In the genomic region with DNA sequence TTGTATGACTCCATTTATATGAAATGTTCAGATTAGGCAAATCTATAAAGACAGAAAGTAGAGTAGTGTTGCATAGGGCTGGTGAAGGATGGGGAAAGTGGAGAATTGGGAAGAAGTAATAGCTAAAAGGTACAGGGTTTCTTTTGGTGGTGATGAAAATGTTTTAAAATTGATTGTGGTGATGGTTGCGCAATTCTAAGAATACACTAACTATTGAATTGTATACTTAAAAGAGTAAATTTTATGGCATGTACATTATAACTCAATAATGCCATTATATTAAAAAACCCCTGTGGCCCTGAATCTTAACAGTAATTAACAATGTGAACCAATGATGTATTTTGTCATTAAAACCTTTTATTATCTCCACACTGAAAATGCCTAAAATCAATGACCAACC, we compare ENCODE assay signal across 32 cellular contexts. TPM values are rescaled to one million over a fixed set of nuclear protein-coding genes. Genes with fewer than 3 reads are reported as not detected.
DNase-seq lines count a peak whose midpoint lies in the region; ATAC-seq, FAIRE-seq and TF ChIP-seq lines count a peak whose summit lies in the region.
"Had no signal": no experiment of that assay in that cellular context is flagged by ENCODE, and none has a peak within 500 bp of the region (broad histone marks: within the 10 kb centered on the region; RNA-seq: fewer than 3 reads in every experiment).

No MANE protein-coding gene starts in this region.

- H3K36me3 ChIP-seq in K562 (ENCODE audit: control insufficient read depth, insufficient read depth, low read length) = no peaks in the 10 kb centered on the region
- H3K36me3 ChIP-seq in H1 (ENCODE audit: control insufficient read depth in 2 of 4, insufficient read depth in 4 of 4, low read length in 3 of 4) = no peaks in the 10 kb centered on the region
- H3K36me3 ChIP-seq in small intestine (ENCODE audit: control insufficient read depth in 2 of 2, insufficient read depth in 2 of 2, low read length in 2 of 2) = no peaks in the 10 kb centered on the region
- H3K36me3 ChIP-seq: BE2C; BLaER1; BLaER1 treated with 17β-estradiol and CSF1 and Interleukin-3, amounts not matched to agents 10 nM and 100 nM had no signal

- no peak overlapping the region for H2BK120ac ChIP-seq in H1 (replicated peaks; ENCODE audit: low read depth, low read length)

- no peak overlapping the region for H3K18ac ChIP-seq in H1 (ENCODE audit: extremely low read depth, low read length)

- ATAC-seq in A549 (no peak), K562 (no peak), HG03469 (IDR thresholded peaks at IDR 0.05; ENCODE audit: unreplicated experiment) (no peak)
- ATAC-seq: CD8-positive, alpha-beta T cell had no signal

- H3K27me3 ChIP-seq in K562 (ENCODE audit: control insufficient read depth in 2 of 2, insufficient read depth in 2 of 2, low read length in 2 of 2) (no peaks in the 10 kb centered on the region), H1 (replicated peaks in 1 of 4; ENCODE audit: control insufficient read depth in 3 of 4, extremely low read depth in 1 of 4, insufficient read depth in 3 of 4, low read length in 3 of 4) (no peaks in the 10 kb centered on the region), small intestine (ENCODE audit: control insufficient read depth in 2 of 2, insufficient read depth in 2 of 2, low read length in 2 of 2) (no peaks in the 10 kb centered on the region), dorsolateral prefrontal cortex (no peaks in the 10 kb centered on the region)
- H3K27me3 ChIP-seq: BE2C; BLaER1; BLaER1 treated with 17β-estradiol and CSF1 and Interleukin-3, amounts not matched to agents 10 nM and 100 nM had no signal

- no peaks in the 10 kb centered on the region for H3K79me1 ChIP-seq in H1 (ENCODE audit: low read depth, low read length)

- no peak for FAIRE-seq in A549 (lab: Jason Lieb, UNC)
- FAIRE-seq in K562 (lab: Jason Lieb, UNC) = no peak
- no peak for FAIRE-seq in H1 (lab: Jason Lieb, UNC)
- FAIRE-seq in small intestine (lab: Jason Lieb, UNC) = no peak
- FAIRE-seq: A204.1, D721Med had no signal

- no peak for TF ChIP-seq EP300 in A549 (IDR thresholded peaks at IDR 0.05)
- TF ChIP-seq EP300 in K562 (IDR thresholded peaks at IDR 0.05; ENCODE audit: low read length) = no peak
- no peak for TF ChIP-seq EP300 in H1 (IDR thresholded peaks at IDR 0.05; ENCODE audit: borderline replicate concordance in 1 of 2, low read depth in 2 of 2, low read length in 2 of 2)

- no peak overlapping the region for H3K9ac ChIP-seq in K562 (ENCODE audit: insufficient read depth in 1 of 2, low read depth in 2 of 2, low read length in 2 of 2)
- no peak overlapping the region for H3K9ac ChIP-seq in H1 (replicated peaks in 1 of 4; ENCODE audit: extremely low read depth in 1 of 4, low read depth in 3 of 4, low read length in 3 of 4)
- H3K9ac ChIP-seq: BLaER1; BLaER1 treated with 17β-estradiol and CSF1 and Interleukin-3, amounts not matched to agents 10 nM and 100 nM had no signal

- H4K20me1 ChIP-seq in K562 (replicated peaks; ENCODE audit: control insufficient read depth, insufficient read depth, low read length) = no peaks in the 10 kb centered on the region
- no peaks in the 10 kb centered on the region for H4K20me1 ChIP-seq in H1 (replicated peaks in 1 of 2; ENCODE audit: control insufficient read depth in 1 of 2, insufficient read depth in 2 of 2, low read length in 2 of 2)
- H4K20me1 ChIP-seq: BLaER1; BLaER1 treated with 17β-estradiol and CSF1 and Interleukin-3, amounts not matched to agents 10 nM and 100 nM had no signal

- H3K23me2 ChIP-seq in H1 (ENCODE audit: low read depth, low read length) = no peaks in the 10 kb centered on the region

- intact Hi-C loops in K562 (cut with micrococcal nuclease) (no loop called here), dorsolateral prefrontal cortex (cut with DNase I) (no loop called here)

- no peak for TF ChIP-seq POLR2A in A549 (IDR thresholded peaks at IDR 0.05; ENCODE audit: low read length)
- no peak for TF ChIP-seq POLR2A in K562 (conservative IDR thresholded peaks at IDR 0.05)
- TF ChIP-seq POLR2A in H1 (IDR thresholded peaks at IDR 0.05; ENCODE audit: control extremely low read depth in 1 of 2, low read depth in 2 of 2, low read length in 2 of 2) = no peak

- DNase-seq in A549 (ENCODE audit: low read depth in 1 of 2, low spot score in 1 of 2) = no peak
- no peak for DNase-seq in K562 (ENCODE audit: extremely low read depth in 1 of 4, low spot score in 3 of 4)
- DNase-seq in H1 (ENCODE audit: low read depth in 1 of 2, low spot score in 2 of 2) = no peak
- DNase-seq in small intestine = no peak
- no peak for DNase-seq in dorsolateral prefrontal cortex
- DNase-seq: 8988T; ACHN; AML-193; BE2C; C1 segment of cervical spinal cord; Caco-2; Calu3; CD4-positive, alpha-beta memory T cell; CD4-positive, alpha-beta T cell; CD4-positive, CD25-positive, alpha-beta regulatory T cell; CD8-positive, alpha-beta memory T cell; CD8-positive, alpha-beta T cell; COR-L47; DMS 273 treated with DMSO at 0.1 percent for 48 hours; DMS153; DMS53; DMS79; DMS79 treated with DMSO at 0.1 percent for 48 hours; DND-41; EL had no signal

- no peak overlapping the region for H3K4me2 ChIP-seq in A549
- no peak overlapping the region for H3K4me2 ChIP-seq in K562 (ENCODE audit: insufficient read depth, low read length)
- no peak overlapping the region for H3K4me2 ChIP-seq in H1 (ENCODE audit: insufficient read depth in 1 of 2, low read depth in 2 of 2, low read length in 2 of 2)
- H3K4me2 ChIP-seq: BLaER1; BLaER1 treated with 17β-estradiol and CSF1 and Interleukin-3, amounts not matched to agents 10 nM and 100 nM had no signal

- no peak overlapping the region for H2AFZ ChIP-seq in K562 (ENCODE audit: low read depth, low read length)
- no peak overlapping the region for H2AFZ ChIP-seq in H1 (ENCODE audit: low read length)

- no peak overlapping the region for H4K8ac ChIP-seq in H1 (ENCODE audit: extremely low read depth, insufficient read depth, low read length)

- H4K91ac ChIP-seq in H1 (replicated peaks; ENCODE audit: insufficient read length, low read length) = no peak overlapping the region

- no peak overlapping the region for H2BK15ac ChIP-seq in H1 (ENCODE audit: low read length)

- TF ChIP-seq CTCF in A549 (IDR thresholded peaks at IDR 0.05) (no peak), K562 (IDR thresholded peaks at IDR 0.05 in 2 of 3, conservative IDR thresholded peaks at IDR 0.05 in 1 of 3; ENCODE audit: insufficient read depth in 2 of 3, low read depth in 1 of 3, low read length in 3 of 3) (no peak), H1 (IDR thresholded peaks at IDR 0.05; ENCODE audit: control extremely low read depth in 1 of 3, insufficient read depth in 1 of 3, low read depth in 1 of 3, low read length in 3 of 3) (no peak), dorsolateral prefrontal cortex (IDR thresholded peaks at IDR 0.05 in 54 of 56, conservative IDR thresholded peaks at IDR 0.05 in 2 of 56; ENCODE audit: low read depth in 1 of 56, partially characterized antibody in 56 of 56) (no peak)

- POLR2A ChIA-PET in A549 (lab: Yijun Ruan, JAX) (no interaction called here), K562 (lab: Yijun Ruan, JAX) (no interaction called here), H1 (lab: Charles Lee; ENCODE audit: partially characterized antibody) (no interaction called here)

- H3K27ac ChIP-seq in A549 (no peak overlapping the region), K562 (ENCODE audit: extremely low read depth, low read depth, low read length) (no peak overlapping the region), H1 (ENCODE audit: low read depth, low read length) (no peak overlapping the region), small intestine (ENCODE audit: low read depth in 1 of 2, low read length in 1 of 2) (no peak overlapping the region), dorsolateral prefrontal cortex (no peak overlapping the region)
- H3K27ac ChIP-seq: 22Rv1; BLaER1; BLaER1 treated with 17β-estradiol and CSF1 and Interleukin-3, amounts not matched to agents 10 nM and 100 nM; C4-2B had no signal

- H3K4me3 ChIP-seq in A549 (no peak overlapping the region), K562 (no peak overlapping the region), H1 (ENCODE audit: extremely low read depth in 1 of 4, insufficient read depth in 2 of 4, low read depth in 3 of 4, low read length in 4 of 4) (no peak overlapping the region), small intestine (ENCODE audit: low read depth in 1 of 2, low read length in 2 of 2) (no peak overlapping the region), dorsolateral prefrontal cortex (no peak overlapping the region)
- H3K4me3 ChIP-seq: BLaER1; BLaER1 treated with 17β-estradiol and CSF1 and Interleukin-3, amounts not matched to agents 10 nM and 100 nM had no signal

- no peak overlapping the region for H2BK12ac ChIP-seq in H1 (ENCODE audit: low read depth, low read length)

- no peak overlapping the region for H3K56ac ChIP-seq in H1 (replicated peaks; ENCODE audit: insufficient read length, low read depth, low read length)

- H3K4ac ChIP-seq in H1 (replicated peaks; ENCODE audit: insufficient read length, low read depth, low read length) = no peak overlapping the region

- no peak overlapping the region for H3K14ac ChIP-seq in H1 (ENCODE audit: insufficient read length)

- no peaks in the 10 kb centered on the region for H3K9me1 ChIP-seq in K562 (ENCODE audit: control insufficient read depth, insufficient read depth, low read length)

- WGBS in A549 (ENCODE audit: missing lambda C conversion rate) = 14% methylated on average over 1 of the region's 1 CpG
- WGBS in K562 (ENCODE audit: insufficient coverage, low coverage, missing lambda C conversion rate) = 0% methylated on average over 1 of the region's 1 CpG
- 56% methylated on average over 1 of the region's 1 CpG; no CpG with 5 or more reads in 1 of the 2 experiments for WGBS in H1 (ENCODE audit: extremely low coverage in 1 of 2, insufficient coverage in 1 of 2, insufficient read length in 1 of 2, insufficient replicate concordance in 2 of 2, low coverage in 1 of 2, low lambda C conversion rate in 2 of 2, missing lambda C conversion rate in 1 of 2), 2 experiments
- WGBS in small intestine, 3 donors = 0 to 63% (median 3%) methylated on average over 1 of the region's 1 CpG

- H2AK5ac ChIP-seq in H1 (ENCODE audit: low read depth, low read length) = no peak overlapping the region

- no peak overlapping the region for H2BK5ac ChIP-seq in H1 (ENCODE audit: low read depth, low read length)

- H3K79me2 ChIP-seq in K562 (ENCODE audit: control insufficient read depth, insufficient read depth, low read length) (no peaks in the 10 kb centered on the region), H1 (ENCODE audit: control insufficient read depth in 1 of 2, insufficient read depth in 2 of 2, low read length in 2 of 2) (no peaks in the 10 kb centered on the region)

- in situ Hi-C loops in K562 (cut with MboI) = no loop called here

- H3K4me1 ChIP-seq in A549 = no peaks in the 10 kb centered on the region
- no peaks in the 10 kb centered on the region for H3K4me1 ChIP-seq in K562 (replicated peaks in 1 of 2; ENCODE audit: control insufficient read depth in 2 of 2, insufficient read depth in 2 of 2, low read length in 2 of 2)
- H3K4me1 ChIP-seq in H1 (replicated peaks in 1 of 4; ENCODE audit: control insufficient read depth in 3 of 4, insufficient read depth in 4 of 4, low read length in 3 of 4) = peaks cover 0 to 2% (median 0%) of the 10 kb centered on the region in 4 experiments; a peak in 2 of 7 replicates
- H3K4me1 ChIP-seq in small intestine (ENCODE audit: control insufficient read depth in 2 of 2, insufficient read depth in 1 of 2, low read depth in 1 of 2, low read length in 1 of 2) = no peaks in the 10 kb centered on the region
- H3K4me1 ChIP-seq: BE2C, Caco-2 had no signal

- no TSS peak for BruUV-seq in K562 (replicated peaks; lab: Mats Ljungman, UMichigan)

- H3K9me3 ChIP-seq in A549 (no peaks in the 10 kb centered on the region), K562 (replicated peaks; ENCODE audit: control insufficient read depth, insufficient read depth, low read depth, low read length) (no peaks in the 10 kb centered on the region), H1 (ENCODE audit: insufficient read depth in 2 of 2, low read depth in 1 of 2, low read length in 1 of 2) (no peaks in the 10 kb centered on the region), small intestine (ENCODE audit: control insufficient read depth, low read depth) (no peaks in the 10 kb centered on the region)
- H3K9me3 ChIP-seq: BE2C; BLaER1; BLaER1 treated with 17β-estradiol and CSF1 and Interleukin-3, amounts not matched to agents 10 nM and 100 nM; Caco-2 had no signal

- H3K23ac ChIP-seq in H1 (ENCODE audit: insufficient read length) = no peak overlapping the region

- no peak for TF ChIP-seq RAD21 in A549 (conservative IDR thresholded peaks at IDR 0.05 in 1 of 2, IDR thresholded peaks at IDR 0.05 in 1 of 2)
- TF ChIP-seq RAD21 in K562 (CRISPR knock-in tag; conservative IDR thresholded peaks at IDR 0.05 in 1 of 2, IDR thresholded peaks at IDR 0.05 in 1 of 2) = no peak
- TF ChIP-seq RAD21 in H1 (IDR thresholded peaks at IDR 0.05 in 1 of 2, conservative IDR thresholded peaks at IDR 0.05 in 1 of 2; ENCODE audit: low read depth in 2 of 2, low read length in 2 of 2) = no peak

- H4K5ac ChIP-seq in H1 (ENCODE audit: insufficient read length, low read depth, low read length) = no peak overlapping the region

- CTCF ChIA-PET in A549 (lab: Yijun Ruan, JAX) (no interaction called here), K562 (lab: Yijun Ruan, JAX; ENCODE audit: low intra/inter-chr PET ratio) (no interaction called here), H1 (lab: Charles Lee; ENCODE audit: partially characterized antibody) (interaction anchor here (0.6 kb wide), 1 partner anchor 164 kb away, joined by 3 read pairs; no protein-coding TSS in a partner anchor)

- H2BK20ac ChIP-seq in H1 (ENCODE audit: low read length) = no peak overlapping the region

RNA-seq across cellular contexts. Expression of a gene that starts 20.4 kb away (rescaled TPM):
- polyA plus RNA-seq in A549 (2011; rRNA removed) (58.9 and 91.5 TPM in 2 replicates), A549 (2017; fragmentation: RNase III; extraction: RNeasy Plus Mini Kit Qiagen cat#74134 plus additional on column Dnase treatment) (33.1 to 40.4 TPM (median 34.3 TPM) in 3 replicates), K562 (2011; rRNA removed) (94.4 and 104 TPM in 2 replicates), K562 (2014; fragmentation: Illumina TruSeq; extraction: Trizol) (15.9 and 23.8 TPM in 2 replicates), K562 (2014; fragmentation: Nextera tagmentation; extraction: Ambion mirVana) (10 to 100 TPM; 30.0 to 38.4 TPM), K562 (2014; rRNA removed) (20.5 and 27.2 TPM in 2 replicates), H1 (2011; rRNA removed) (30.4 and 36.6 TPM in 2 replicates), small intestine (10 to 100 TPM in 2 of 3 donors, 1 to 10 TPM in 1; 6.7 to 21.4 (median 18.9) TPM)
- polyA plus RNA-seq in A549 (2012; cell fraction: cytosol; rRNA removed) = 25.9 and 28.5 TPM in 2 replicates
- polyA plus RNA-seq in A549 (2012; cell fraction: nucleus; rRNA removed) = 18.4 and 21.2 TPM in 2 replicates
- 10.8 and 10.9 TPM in 2 replicates for polyA minus RNA-seq in A549 (2011; rRNA and poly(A)+ RNA removed)
- total RNA-seq in K562 (2011; cell fraction: chromatin; rRNA removed; ENCODE audit: low replicate concordance) = 9.7 and 11.4 TPM in 2 replicates
- 8.7 and 9.2 TPM in 2 replicates for total RNA-seq in K562 (2011; cell fraction: nucleolus; rRNA removed)
- total RNA-seq in K562 (2011; cell fraction: nucleoplasm; rRNA removed) = 15.5 and 17.4 TPM in 2 replicates
- total RNA-seq in K562 (2014; rRNA removed) (23.9 and 29.0 TPM in 2 replicates), K562 (2014; rRNA removed; fragmentation: Illumina TruSeq; extraction: Trizol) (67.7 and 80.3 TPM in 2 replicates), K562 (2015; rRNA removed; fragmentation: Illumina TruSeq; extraction: Trizol) (36.3 and 42.5 TPM in 2 replicates), K562 (2021) (71.1 and 90.3 TPM in 2 replicates), dorsolateral prefrontal cortex (10 to 100 TPM; 16.7 to 63.6 (median 38.6) TPM)
- polyA plus RNA-seq in K562 (2011; cell fraction: cytosol; rRNA removed) = 21.2 and 37.6 TPM in 2 replicates
- 17.9 and 32.0 TPM in 2 replicates for polyA plus RNA-seq in K562 (2011; cell fraction: nucleus; rRNA removed)
- polyA plus RNA-seq in K562 (2012) = 33.4 and 77.5 TPM in 2 replicates
- polyA minus RNA-seq in K562 (2011; rRNA and poly(A)+ RNA removed) = 13.7 and 14.3 TPM in 2 replicates
- polyA minus RNA-seq in K562 (2011; cell fraction: cytosol; rRNA and poly(A)+ RNA removed) = 7.9 and 10.6 TPM in 2 replicates
- 8.9 and 16.2 TPM in 2 replicates for polyA minus RNA-seq in K562 (2011; cell fraction: nucleus; rRNA and poly(A)+ RNA removed)
- 89.4 and 92.5 TPM in 2 replicates for total RNA-seq in H1 (2021; fragmentation: NEBNext Ultra II Directional; extraction: Animal tissue kit (Norgen Biotek cat#: 25700))
- 29.3 TPM for polyA plus RNA-seq in H1 (2011; cell fraction: cytosol; rRNA removed)
- polyA plus RNA-seq in H1 (2011; cell fraction: nucleus; rRNA removed) = 22.1 TPM
- polyA plus RNA-seq in H1 (2012, experiment 1 of 2) = 71.4 to 84.8 TPM (median 83.1 TPM) in 4 replicates
- polyA plus RNA-seq in H1 (2012, experiment 2 of 2) = 33.9 TPM
- polyA plus RNA-seq in H1 (2013, experiment 1 of 2) = 96.1 TPM
- polyA plus RNA-seq in H1 (2013, experiment 2 of 2) = 98.9 TPM
- polyA minus RNA-seq in H1 (2011; rRNA and poly(A)+ RNA removed) = 7.6 and 16.1 TPM in 2 replicates
- polyA minus RNA-seq in H1 (2011; cell fraction: cytosol; rRNA and poly(A)+ RNA removed) = 12.6 TPM
- 12.1 TPM for polyA minus RNA-seq in H1 (2011; cell fraction: nucleus; rRNA and poly(A)+ RNA removed)
